Comparison of ENCODE assay signal across 1 cellular context in the genomic region with DNA sequence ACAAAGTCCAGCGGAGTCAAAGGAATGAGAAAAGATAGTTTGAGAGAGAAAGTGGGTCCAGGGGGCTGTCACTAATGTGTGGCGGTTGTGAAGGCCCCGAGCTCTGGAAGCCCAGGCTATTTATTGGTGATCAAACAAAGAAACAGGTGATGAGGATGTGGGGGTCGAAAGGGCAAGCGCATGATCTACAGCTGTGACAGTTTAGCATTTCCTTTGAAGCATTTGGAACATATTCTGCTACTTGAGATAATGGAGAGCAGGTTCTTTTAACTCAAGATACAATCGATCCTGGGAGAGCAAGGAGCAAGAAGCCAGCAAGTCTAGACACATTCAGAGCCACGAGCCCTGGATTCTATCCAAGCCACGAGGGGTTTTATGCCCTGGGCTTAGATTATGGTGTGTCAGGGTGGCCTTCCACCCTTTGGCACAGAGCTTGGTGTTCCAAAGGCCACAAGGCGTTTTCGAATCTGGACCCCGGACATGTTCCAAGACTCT. TPM values are rescaled to one million over a fixed set of nuclear protein-coding genes. Genes with fewer than 3 reads are reported as not detected.
"Had no signal": no experiment of that assay in that cellular context is flagged by ENCODE, and none has a peak within 500 bp of the region (broad histone marks: within the 10 kb centered on the region; RNA-seq: fewer than 3 reads in every experiment).

No MANE protein-coding gene starts in this region.

RNA-seq across cellular contexts. Expression of a gene that starts 48.5 kb away (rescaled TPM):
- polyA plus RNA-seq: IgD-negative memory B cell had no signal
